8 cellular contexts compared by ENCODE assay signal in the genomic region with DNA sequence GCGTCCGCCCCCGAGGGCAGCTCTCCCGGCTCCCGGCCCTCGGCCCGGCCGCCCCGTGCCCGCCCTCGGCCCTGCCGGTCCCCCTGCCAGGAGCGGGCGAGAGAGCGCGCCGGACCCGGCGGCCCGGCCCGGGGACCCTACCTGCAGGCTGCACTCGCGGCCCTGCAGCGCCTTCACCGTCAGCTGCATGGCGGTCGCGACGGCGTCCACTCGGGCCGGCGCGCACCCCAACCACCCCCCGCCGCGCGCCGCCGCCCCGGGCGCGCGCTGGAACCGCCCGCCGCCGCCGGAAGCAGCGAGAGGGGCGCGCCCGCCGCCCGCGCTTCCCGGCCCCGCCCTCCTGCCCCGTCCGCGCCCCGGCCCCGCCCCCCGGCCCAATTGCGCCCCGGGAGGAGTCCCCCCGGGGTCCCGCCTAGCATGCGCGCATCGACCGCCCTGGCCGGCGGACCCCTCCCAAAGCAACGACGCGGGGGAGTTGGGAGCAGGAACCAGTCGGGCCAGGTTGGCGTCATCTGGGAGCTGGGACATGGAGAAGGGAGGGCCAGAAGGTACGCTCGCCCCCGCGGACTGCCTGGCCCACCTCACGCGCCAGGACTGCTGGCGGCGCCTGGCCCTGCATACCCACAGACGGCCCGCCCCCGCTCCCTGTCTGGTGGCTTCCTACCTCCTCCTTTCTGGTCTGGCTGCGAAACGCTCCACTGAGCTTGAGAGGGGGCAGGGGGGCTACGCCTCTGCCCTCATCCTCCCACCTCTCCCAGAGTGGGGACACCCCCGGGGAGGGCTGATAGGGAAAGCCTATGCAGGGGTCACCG. TPM values are rescaled to one million over a fixed set of nuclear protein-coding genes. Genes with fewer than 3 reads are reported as not detected.
DNase-seq lines count a peak whose midpoint lies in the region; ATAC-seq and TF ChIP-seq lines count a peak whose summit lies in the region.

Gene UBL4A, minus strand, starts transcription at position 220 of the 812 bp plus-strand sequence. Its CDS starts 31 bp downstream, at position 189.

- DNase-seq in DMS53 treated with DMSO at 0.1 percent for 48 hours (lab: John Stamatoyannopoulos, UW; ENCODE audit: unreplicated experiment) (peak; percentile 16), Peyer's patch (peak; percentile 68 to 80 (median 73)), foreskin fibroblast (peak in 1 of 2 donors; percentile 70), neural crest cell (ENCODE audit: low read depth, low spot score) (peak; percentile 31), type B pancreatic cell (ENCODE audit: extremely low spot score, unreplicated experiment) (peak; percentile 74)
- peak; percentile 83 for DNase-seq in activated effector memory CD4-positive, alpha-beta T cell treated with anti-CD3 and anti-CD28 coated beads, Interleukin-2, amount 50 U/mL, for 16 hours

- H3K27ac Mint-ChIP-seq in neural crest cell (ENCODE audit: unreplicated experiment) (no peak within 1 kb of the TSS), type B pancreatic cell (peak within 1 kb of the TSS; percentile 75)

- H3K27me3 ChIP-seq in Peyer's patch = no peaks in the 10 kb centered on the region

- peak in 1 of 6 experiments; percentile 4 for TF ChIP-seq CTCF in Peyer's patch (IDR thresholded peaks at IDR 0.05)
- no peak for TF ChIP-seq CTCF in foreskin fibroblast (IDR thresholded peaks at IDR 0.05; ENCODE audit: low read depth, low read length)
- no peak for TF ChIP-seq CTCF in neural crest cell (conservative IDR thresholded peaks at IDR 0.05)
- no peak for TF ChIP-seq CTCF in type B pancreatic cell (conservative IDR thresholded peaks at IDR 0.05)

- TF ChIP-seq POLR2A in Peyer's patch (IDR thresholded peaks at IDR 0.05) = peak in 1 of 2 donors; percentile 45

- no peaks in the 10 kb centered on the region for H3K9me3 ChIP-seq in Peyer's patch

- peak within 1 kb of the TSS; percentile 85 to 91 (median 88) for H3K27ac ChIP-seq in Peyer's patch

- H3K4me3 Mint-ChIP-seq in neural crest cell (peak within 1 kb of the TSS; percentile 87), type B pancreatic cell (peak within 1 kb of the TSS; percentile 84)

- H3K4me1 Mint-ChIP-seq in neural crest cell (peaks cover 6% of the 10 kb centered on the region), type B pancreatic cell (ENCODE audit: unreplicated experiment) (no peaks in the 10 kb centered on the region)

- H3K27me3 Mint-ChIP-seq in neural crest cell (ENCODE audit: low read depth) (no peaks in the 10 kb centered on the region), type B pancreatic cell (no peaks in the 10 kb centered on the region)

- H3K36me3 ChIP-seq in Peyer's patch = peaks cover 0 to 7% (median 0%) of the 10 kb centered on the region in 3 donors

- H3K36me3 Mint-ChIP-seq in neural crest cell (ENCODE audit: low read depth) (peaks cover 12% of the 10 kb centered on the region), type B pancreatic cell (no peaks in the 10 kb centered on the region)

- no peaks in the 10 kb centered on the region for H3K9me3 Mint-ChIP-seq in neural crest cell
- no peaks in the 10 kb centered on the region for H3K9me3 Mint-ChIP-seq in type B pancreatic cell

- H3K4me3 ChIP-seq in Peyer's patch (peak within 1 kb of the TSS; percentile 63 to 77 (median 72)), foreskin fibroblast (ENCODE audit: low read depth in 1 of 2, low read length in 2 of 2) (peak within 1 kb of the TSS; percentile 57 to 59)

- H3K4me1 ChIP-seq in Peyer's patch = peaks cover 0 to 21% (median 6%) of the 10 kb centered on the region in 4 donors

- peak; percentile 28 for ATAC-seq in HG03159 (IDR thresholded peaks at IDR 0.05; ENCODE audit: unreplicated experiment)
- no peak for ATAC-seq in GM18861 (IDR thresholded peaks at IDR 0.05; ENCODE audit: unreplicated experiment)

RNA-seq across cellular contexts. Expression of gene UBL4A, which starts in this region (rescaled TPM):
- total RNA-seq in Peyer's patch (10 to 100 TPM; 20.6 to 45.9 (median 34.6) TPM), neural crest cell (39.2 and 39.5 TPM in 2 replicates), type B pancreatic cell (ENCODE audit: low replicate concordance) (23.3 and 28.7 TPM in 2 replicates)
